ENCODE assay signal across 8 cellular contexts in genomic region chr7:133082390-133082766, GRCh38. TPM values are rescaled to one million over a fixed set of nuclear protein-coding genes. Genes with fewer than 3 reads are reported as not detected.
DNase-seq lines count a peak whose midpoint lies in the region; ATAC-seq and TF ChIP-seq lines count a peak whose summit lies in the region.

No MANE protein-coding gene starts in this region.

- H3K4me1 Mint-ChIP-seq in activated T-cell treated with anti-CD3 and anti-CD28 coated beads, Interleukin-2, amount 50 U/mL, for 4 hours (ENCODE audit: low read depth), result peaks cover 24% of the 10 kb centered on the region
- peaks cover 20 to 38% of the 10 kb centered on the region in 2 donors for H3K4me1 Mint-ChIP-seq in immature natural killer cell

- peak overlapping the region; percentile 94 for H3K4me3 ChIP-seq in SK-N-MC
- peak overlapping the region; percentile 15 to 87 for H3K4me3 ChIP-seq in testis
- no peak overlapping the region for H3K4me3 ChIP-seq in H7 (ENCODE audit: insufficient read depth, low read depth, low read length)

- peak overlapping the region; percentile 87 to 96 (median 92) for H3K27ac Mint-ChIP-seq in immature natural killer cell

- no peaks in the 10 kb centered on the region for H3K9me3 Mint-ChIP-seq in activated T-cell treated with anti-CD3 and anti-CD28 coated beads, Interleukin-2, amount 50 U/mL, for 4 hours
- no peaks in the 10 kb centered on the region for H3K9me3 Mint-ChIP-seq in immature natural killer cell

- no peak overlapping the region for H3K9ac ChIP-seq in SK-N-MC (ENCODE audit: insufficient read length)

- H3K4me3 Mint-ChIP-seq in activated T-cell treated with anti-CD3 and anti-CD28 coated beads, Interleukin-2, amount 50 U/mL, for 4 hours, result peak overlapping the region; percentile 90
- H3K4me3 Mint-ChIP-seq in immature natural killer cell, result peak overlapping the region; percentile 91 to 96 (median 93)

- 73 to 76% methylated on average over 3 of the region's 3 CpGs for WGBS in testis, 2 donors

- TF ChIP-seq POLR2A in testis (IDR thresholded peaks at IDR 0.05), result no peak

- H3K36me3 ChIP-seq in SK-N-MC (ENCODE audit: insufficient read depth, low read length) (peaks cover 13% of the 10 kb centered on the region), testis (ENCODE audit: low read depth, missing control alignments) (no peaks in the 10 kb centered on the region), H7 (replicated peaks; ENCODE audit: control insufficient read depth, insufficient read depth, low read length) (no peaks in the 10 kb centered on the region)

- H3K36me3 Mint-ChIP-seq in activated T-cell treated with anti-CD3 and anti-CD28 coated beads, Interleukin-2, amount 50 U/mL, for 4 hours (ENCODE audit: insufficient read depth), result peaks cover 6% of the 10 kb centered on the region
- no peaks in the 10 kb centered on the region for H3K36me3 Mint-ChIP-seq in immature natural killer cell

- no peaks in the 10 kb centered on the region for H3K9me3 ChIP-seq in SK-N-MC (ENCODE audit: low read depth, low read length)
- no peaks in the 10 kb centered on the region for H3K9me3 ChIP-seq in testis

- DNase-seq in activated T-cell treated with anti-CD3 and anti-CD28 coated beads, Interleukin-2, amount 50 U/mL, for 4 hours, result no peak
- no peak for DNase-seq in activated T-cell treated with anti-CD3 and anti-CD28 coated beads for 4 hours
- DNase-seq in SK-N-MC (ENCODE audit: low read depth, low spot score), result no peak
- no peak for DNase-seq in immature natural killer cell
- no peak for DNase-seq in testis
- no peak for DNase-seq in DMS 273 treated with DMSO at 0.1 percent for 48 hours (lab: John Stamatoyannopoulos, UW)
- DNase-seq in H7, result no peak
- no peak for DNase-seq in HK-2 (ENCODE audit: unreplicated experiment)

- H3K4me1 ChIP-seq in testis, result peaks cover 4% of the 10 kb centered on the region

- ATAC-seq in activated T-cell treated with anti-CD3 and anti-CD28 coated beads, Interleukin-2, amount 50 U/mL, for 4 hours, result no peak

- H3K27ac ChIP-seq in SK-N-MC, result no peak overlapping the region; the same call in 1 of the 2 replicates
- no peak overlapping the region for H3K27ac ChIP-seq in testis

- H3K27me3 ChIP-seq in testis (no peaks in the 10 kb centered on the region), H7 (ENCODE audit: control insufficient read depth, insufficient read depth, low read length) (no peaks in the 10 kb centered on the region)

- TF ChIP-seq CTCF in testis (IDR thresholded peaks at IDR 0.05), result no peak

- H3K27me3 Mint-ChIP-seq in activated T-cell treated with anti-CD3 and anti-CD28 coated beads, Interleukin-2, amount 50 U/mL, for 4 hours (ENCODE audit: low read depth), result peaks cover 4% of the 10 kb centered on the region
- peaks cover 2 to 6% (median 4%) of the 10 kb centered on the region in 3 donors for H3K27me3 Mint-ChIP-seq in immature natural killer cell (ENCODE audit: low read depth in 3 of 3)

- intact Hi-C loops in testis (cut with DNase I; ENCODE audit: low total_unique reads), result no loop called here

RNA-seq across cellular contexts. Expression of gene CHCHD3, which starts 0.5 kb away (rescaled TPM):
- total RNA-seq in activated T-cell treated with anti-CD3 and anti-CD28 coated beads, Interleukin-2, amount 50 U/mL, for 4 hours, result 100 to 1,000 TPM in 1 of 3 donors, 10 to 100 TPM in 2; 80.7 to 101 (median 92.0) TPM
- polyA plus RNA-seq in immature natural killer cell (10 to 100 TPM; 57.8 to 65.9 (median 61.4) TPM), testis (ENCODE audit: insufficient read depth, low read depth, low replicate concordance) (44.0 TPM)
- 10 to 100 TPM; 47.9 to 53.0 TPM for total RNA-seq in testis
- total RNA-seq in H7 (2014; rRNA removed; shearing (Covaris generic)), result 121 and 133 TPM in 2 replicates
